ENCODE assay signal across 8 cellular contexts in the genomic region with DNA sequence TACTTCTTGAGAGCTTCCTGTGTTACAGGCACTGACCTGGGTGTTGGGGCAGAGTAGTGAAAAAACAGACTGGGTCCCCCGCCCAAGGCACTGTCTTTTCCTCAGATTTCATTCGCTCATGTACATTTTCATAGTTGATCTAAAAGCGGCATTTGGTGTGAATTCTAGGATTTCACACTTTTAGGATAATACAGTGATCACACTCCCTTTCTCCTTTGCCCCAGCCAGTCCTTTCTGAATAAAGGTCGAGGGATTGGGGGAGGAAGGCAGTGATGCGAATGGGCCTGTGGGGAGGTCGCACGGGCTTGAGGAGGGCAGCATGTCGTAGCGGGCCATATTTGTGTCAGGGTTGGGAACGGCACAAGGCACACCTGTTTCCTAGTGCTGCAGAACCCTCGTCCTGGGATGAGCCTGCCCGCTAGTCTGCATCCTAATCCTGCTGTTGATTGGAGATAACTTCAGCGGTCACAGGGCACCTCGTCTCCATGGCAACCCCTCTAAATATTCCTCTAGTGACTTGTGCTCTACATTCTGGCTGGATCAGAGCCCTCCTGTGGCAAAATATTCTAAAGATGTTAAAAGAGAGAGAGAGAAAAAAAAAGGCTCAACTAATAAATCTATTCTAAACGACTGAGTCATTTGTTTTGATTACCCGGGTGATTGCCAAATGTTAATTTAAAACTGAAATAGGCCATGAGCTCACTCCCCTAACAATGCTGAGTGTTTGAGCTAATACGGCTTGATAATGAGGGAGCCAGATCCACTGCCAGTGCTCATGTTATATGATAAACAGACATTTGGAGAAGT. TPM values are rescaled to one million over a fixed set of nuclear protein-coding genes. Genes with fewer than 3 reads are reported as not detected.
A peak's percentile ranks its signal among the peaks of the same experiment; 100 is the strongest.
DNase-seq lines count a peak whose midpoint lies in the region; ATAC-seq, FAIRE-seq and TF ChIP-seq lines count a peak whose summit lies in the region.

No MANE protein-coding gene starts in this region.

- H2BK5ac ChIP-seq in H1 (ENCODE audit: low read depth, low read length) = no peak overlapping the region

- H2AFZ ChIP-seq in H1 (ENCODE audit: low read length) = no peak overlapping the region
- H2AFZ ChIP-seq in Karpas-422 (ENCODE audit: low read length) = no peak overlapping the region

- H2BK120ac ChIP-seq in H1 (replicated peaks; ENCODE audit: low read depth, low read length) = no peak overlapping the region

- H3K79me2 ChIP-seq in H1 (ENCODE audit: control insufficient read depth in 1 of 2, insufficient read depth in 2 of 2, low read length in 2 of 2) = peaks cover 0 to 12% of the 10 kb centered on the region in 2 experiments; a peak in 2 of 4 replicates
- no peaks in the 10 kb centered on the region for H3K79me2 ChIP-seq in Karpas-422 (ENCODE audit: low read length)

- H3K36me3 Mint-ChIP-seq in T-cell = peaks cover 4% of the 10 kb centered on the region

- H2AK5ac ChIP-seq in H1 (ENCODE audit: low read depth, low read length) = no peak overlapping the region

- POLR2A ChIA-PET in H1 (lab: Charles Lee; ENCODE audit: partially characterized antibody) (no interaction called here), T-cell (lab: Charles Lee) (no interaction called here)

- H3K27me3 Mint-ChIP-seq in T-cell = peaks cover 0 to 13% of the 10 kb centered on the region in 2 donors

- H3K4me1 ChIP-seq in H1 (replicated peaks in 1 of 4; ENCODE audit: control insufficient read depth in 3 of 4, insufficient read depth in 4 of 4, low read length in 3 of 4) (peaks cover 0 to 5% (median 3%) of the 10 kb centered on the region in 4 experiments; a peak in 4 of 7 replicates), mucosa of descending colon (ENCODE audit: low read depth) (no peaks in the 10 kb centered on the region), Karpas-422 (ENCODE audit: low read length) (no peaks in the 10 kb centered on the region)

- H3K36me3 ChIP-seq in H1 (ENCODE audit: control insufficient read depth in 2 of 4, insufficient read depth in 4 of 4, low read length in 3 of 4) = no peaks in the 10 kb centered on the region
- no peaks in the 10 kb centered on the region for H3K36me3 ChIP-seq in mucosa of descending colon (ENCODE audit: low read depth)
- H3K36me3 ChIP-seq in Karpas-422 (ENCODE audit: insufficient read depth, low read length) = no peaks in the 10 kb centered on the region

- H3K4ac ChIP-seq in H1 (replicated peaks; ENCODE audit: insufficient read length, low read depth, low read length) = no peak overlapping the region

- peak; percentile 78 for FAIRE-seq in H1 (lab: Jason Lieb, UNC)

- no peak overlapping the region for H3K4me3 ChIP-seq in AG09309 (ENCODE audit: control insufficient read depth, low read depth, low read length)
- H3K4me3 ChIP-seq in H1 (ENCODE audit: extremely low read depth in 1 of 4, insufficient read depth in 2 of 4, low read depth in 3 of 4, low read length in 4 of 4) = no peak overlapping the region
- no peak overlapping the region for H3K4me3 ChIP-seq in mucosa of descending colon
- no peak overlapping the region for H3K4me3 ChIP-seq in Karpas-422 (ENCODE audit: low read length)

- H3K14ac ChIP-seq in H1 (ENCODE audit: insufficient read length) = no peak overlapping the region

- peak; percentile 68 for ATAC-seq in mucosa of descending colon
- no peak for ATAC-seq in activated CD4-positive, CD25-positive, alpha-beta regulatory T cell treated with anti-CD3 and anti-CD28 coated beads, Interleukin-2, amount 50 U/mL, for 24 hours
- ATAC-seq in T-cell (replicated peaks in 1 of 4) = no peak

- no peaks in the 10 kb centered on the region for H3K9me3 Mint-ChIP-seq in T-cell

- no peak for TF ChIP-seq EP300 in H1 (IDR thresholded peaks at IDR 0.05; ENCODE audit: borderline replicate concordance in 1 of 2, low read depth in 2 of 2, low read length in 2 of 2)

- no peak for TF ChIP-seq POLR2A in H1 (IDR thresholded peaks at IDR 0.05; ENCODE audit: control extremely low read depth in 1 of 2, low read depth in 2 of 2, low read length in 2 of 2)

- no peak overlapping the region; the same call in 1 of the 2 replicates for H4K8ac ChIP-seq in H1 (ENCODE audit: extremely low read depth, insufficient read depth, low read length)

- H3K27me3 ChIP-seq in H1 (replicated peaks in 1 of 4; ENCODE audit: control insufficient read depth in 3 of 4, extremely low read depth in 1 of 4, insufficient read depth in 3 of 4, low read length in 3 of 4) = no peaks in the 10 kb centered on the region
- no peaks in the 10 kb centered on the region for H3K27me3 ChIP-seq in Karpas-422 (ENCODE audit: low read length)

- no peak overlapping the region for H3K4me3 Mint-ChIP-seq in T-cell

- H4K5ac ChIP-seq in H1 (ENCODE audit: insufficient read length, low read depth, low read length) = no peak overlapping the region

- no peak overlapping the region; the same call in 1 of the 2 replicates for H2BK12ac ChIP-seq in H1 (ENCODE audit: low read depth, low read length)

- H4K91ac ChIP-seq in H1 (replicated peaks; ENCODE audit: insufficient read length, low read length) = no peak overlapping the region

- no peak for TF ChIP-seq RAD21 in H1 (IDR thresholded peaks at IDR 0.05 in 1 of 2, conservative IDR thresholded peaks at IDR 0.05 in 1 of 2; ENCODE audit: low read depth in 2 of 2, low read length in 2 of 2)

- WGBS in H1 (ENCODE audit: extremely low coverage in 1 of 2, insufficient coverage in 1 of 2, insufficient read length in 1 of 2, insufficient replicate concordance in 2 of 2, low coverage in 1 of 2, low lambda C conversion rate in 2 of 2, missing lambda C conversion rate in 1 of 2), 2 experiments = 47% methylated on average over 12 of the region's 17 CpGs; no CpG with 5 or more reads in 1 of the 2 experiments

- no peak overlapping the region for H2BK15ac ChIP-seq in H1 (ENCODE audit: low read length)

- H3K27ac ChIP-seq in H1 (ENCODE audit: low read depth, low read length) (no peak overlapping the region), Karpas-422 (ENCODE audit: low read length) (no peak overlapping the region)

- H3K9ac ChIP-seq in H1 (replicated peaks in 1 of 4; ENCODE audit: extremely low read depth in 1 of 4, low read depth in 3 of 4, low read length in 3 of 4) = no peak overlapping the region
- H3K9ac ChIP-seq in Karpas-422 (ENCODE audit: low read length) = no peak overlapping the region

- H4K20me1 ChIP-seq in H1 (replicated peaks in 1 of 2; ENCODE audit: control insufficient read depth in 1 of 2, insufficient read depth in 2 of 2, low read length in 2 of 2) = peaks cover 3 to 4% of the 10 kb centered on the region in 2 experiments
- no peaks in the 10 kb centered on the region for H4K20me1 ChIP-seq in Karpas-422 (ENCODE audit: insufficient read depth, low read depth, low read length)

- H3K23ac ChIP-seq in H1 (ENCODE audit: insufficient read length) = no peak overlapping the region

- H3K9me3 ChIP-seq in H1 (ENCODE audit: insufficient read depth in 2 of 2, low read depth in 1 of 2, low read length in 1 of 2) (no peaks in the 10 kb centered on the region), mucosa of descending colon (no peaks in the 10 kb centered on the region), Karpas-422 (ENCODE audit: low read length) (no peaks in the 10 kb centered on the region)

- H3K79me1 ChIP-seq in H1 (ENCODE audit: low read depth, low read length) = no peaks in the 10 kb centered on the region

- H3K18ac ChIP-seq in H1 (ENCODE audit: extremely low read depth, low read length) = no peak overlapping the region; the same call in 1 of the 2 replicates

- H3K27ac Mint-ChIP-seq in T-cell = no peak overlapping the region

- H3K4me1 Mint-ChIP-seq in T-cell = peaks cover 0 to 5% (median 4%) of the 10 kb centered on the region in 3 donors

- no peaks in the 10 kb centered on the region for H3K9me2 ChIP-seq in Karpas-422 (replicated peaks; ENCODE audit: insufficient read depth, low read length)

- TF ChIP-seq CTCF in AG09309 (IDR thresholded peaks at IDR 0.05; ENCODE audit: control insufficient read depth, insufficient read depth, low read depth, low read length, missing control alignments) (no peak), H1 (IDR thresholded peaks at IDR 0.05; ENCODE audit: control extremely low read depth in 1 of 3, insufficient read depth in 1 of 3, low read depth in 1 of 3, low read length in 3 of 3) (no peak), mucosa of descending colon (IDR thresholded peaks at IDR 0.05) (no peak)

- no peak overlapping the region for H2BK20ac ChIP-seq in H1 (ENCODE audit: low read length)

- H3K23me2 ChIP-seq in H1 (ENCODE audit: low read depth, low read length) = no peaks in the 10 kb centered on the region

- H3K56ac ChIP-seq in H1 (replicated peaks; ENCODE audit: insufficient read length, low read depth, low read length) = no peak overlapping the region

- CTCF ChIA-PET in H1 (lab: Charles Lee; ENCODE audit: partially characterized antibody) (interaction anchor here (0.6 to 1.2 kb wide), 2 partner anchors 13 to 140 kb away, joined by 3 read pairs; no protein-coding TSS in a partner anchor), T-cell (lab: Charles Lee) (interaction anchor here in 1 of 2 donors (0.7 kb wide), 1 partner anchor 141 kb away, joined by 3 read pairs; no protein-coding TSS in a partner anchor)

- intact Hi-C loops in mucosa of descending colon (cut with DNase I, micrococcal nuclease) = loop anchor here in 1 of 2 donors (5.0 kb wide), 1 partner anchor 38 kb away; no protein-coding TSS in a partner anchor

- peak; percentile 84 for DNase-seq in AG09309 (ENCODE audit: low read depth)
- DNase-seq in NCI-H2196 (lab: John Stamatoyannopoulos, UW; ENCODE audit: unreplicated experiment) = peak; percentile 26
- peak; percentile 19 to 43 for DNase-seq in H1 (ENCODE audit: low read depth in 1 of 2, low spot score in 2 of 2)
- peak in 1 of 3 donors; percentile 23 for DNase-seq in mucosa of descending colon
- no peak for DNase-seq in T-cell
- no peak for DNase-seq in Karpas-422
- DNase-seq in CD1c-positive myeloid dendritic cell (ENCODE audit: extremely low spot score) = no peak

- H3K4me2 ChIP-seq in H1 (ENCODE audit: insufficient read depth in 1 of 2, low read depth in 2 of 2, low read length in 2 of 2) (0 out of 4 replicates have a peak overlapping the region, but pooled peaks have one; percentile 7 to 21), Karpas-422 (ENCODE audit: low read depth, low read length, poor library complexity, severe bottlenecking) (no peak overlapping the region)

TF ChIP-seq in H1, 55 proteins besides CTCF, POLR2A, EP300 and RAD21 (continues in another document):
- TF ChIP-seq TAF1 (IDR thresholded peaks at IDR 0.05; ENCODE audit: low read depth, low read length) = no peak

RNA-seq across cellular contexts. Expression of a gene that starts 21.8 kb away (rescaled TPM):
- total RNA-seq in H1 (2021; fragmentation: NEBNext Ultra II Directional; extraction: Animal tissue kit (Norgen Biotek cat#: 25700)) = 56.5 and 57.1 TPM in 2 replicates
- polyA plus RNA-seq in H1 (2011; rRNA removed) = 37.1 and 45.0 TPM in 2 replicates
- 49.7 TPM for polyA plus RNA-seq in H1 (2011; cell fraction: cytosol; rRNA removed)
- 47.7 TPM for polyA plus RNA-seq in H1 (2011; cell fraction: nucleus; rRNA removed)
- 38.0 to 52.7 TPM (median 49.9 TPM) in 4 replicates for polyA plus RNA-seq in H1 (2012, experiment 1 of 2)
- 24.8 TPM for polyA plus RNA-seq in H1 (2012, experiment 2 of 2)
- polyA plus RNA-seq in H1 (2013, experiment 1 of 2) = 32.7 TPM
- polyA plus RNA-seq in H1 (2013, experiment 2 of 2) = 33.7 TPM
- polyA minus RNA-seq in H1 (2011; rRNA and poly(A)+ RNA removed) = 115 and 129 TPM in 2 replicates
- polyA minus RNA-seq in H1 (2011; cell fraction: cytosol; rRNA and poly(A)+ RNA removed) = 29.1 TPM
- 29.4 TPM for polyA minus RNA-seq in H1 (2011; cell fraction: nucleus; rRNA and poly(A)+ RNA removed)
- total RNA-seq in mucosa of descending colon (100 to 1,000 TPM in 1 of 3 donors, 10 to 100 TPM in 2; 36.8 to 472 (median 53.2) TPM), T-cell (10 to 100 TPM; 14.1 to 32.8 (median 26.0) TPM)
- total RNA-seq in Karpas-422 (2014; rRNA removed; shearing (Covaris generic); ENCODE audit: low replicate concordance) = not detected in 2 replicates

Comparison
In these comparisons a context has a peak if more than half of its experiments do, and no peak if none do; other contexts are left out.
1. DNase-seq: peak in AG09309 (single experiment), NCI-H2196 (single experiment) and H1 (2 of 2); none in T-cell (0 of 34), Karpas-422 (single experiment) and CD1c-positive myeloid dendritic cell (single experiment).
2. RNA of a gene that starts 21.8 kb away (total RNA-seq): 56.5 to 57.1 TPM in H1, 36.8 to 472 TPM in mucosa of descending colon and 14.1 to 32.8 TPM in T-cell; not detected in Karpas-422; every median in the first group is over 10 times any median in the second.